8 cellular contexts compared by ENCODE assay signal in genomic region chr7:105904064-105904463, GRCh38.
"Had no signal": no experiment of that assay in that cellular context is flagged by ENCODE, and none has a peak within 500 bp of the region (broad histone marks: within the 10 kb centered on the region; RNA-seq: fewer than 3 reads in every experiment).

No MANE protein-coding gene starts in this region.

- H3K27ac ChIP-seq: GM23248 had no signal

- H3K9ac ChIP-seq: GM23248 had no signal

- H2AFZ ChIP-seq: GM23248 had no signal

- H3K4me1 ChIP-seq: HAP-1 had no signal

- DNase-seq: GM23248, H7, HFFc6, Kasumi-1, KG1 had no signal

- H3K36me3 ChIP-seq: HAP-1 had no signal

- H3K4me3 ChIP-seq: GM23248, HAP-1 had no signal

- FAIRE-seq: HTR-8/SVneo had no signal

- ATAC-seq: HCT116 had no signal

- H3K9me3 ChIP-seq: HAP-1 had no signal
